ENCODE assay signal across 8 cellular contexts in genomic region chr17:28951991-28952975, GRCh38. TPM values are rescaled to one million over a fixed set of nuclear protein-coding genes. Genes with fewer than 3 reads are reported as not detected.
DNase-seq lines count a peak whose midpoint lies in the region; ATAC-seq, FAIRE-seq and TF ChIP-seq lines count a peak whose summit lies in the region.

No MANE protein-coding gene starts in this region.

- peak; percentile 58 for ATAC-seq in GM21447 (IDR thresholded peaks at IDR 0.05; ENCODE audit: unreplicated experiment)

- H3K36me3 ChIP-seq in HUES48 (ENCODE audit: control insufficient read depth, insufficient read depth, low read length) (peaks cover 14% of the 10 kb centered on the region), NT2/D1 (ENCODE audit: insufficient read depth, insufficient read length, low read length) (peaks cover 8% of the 10 kb centered on the region)

- DNase-seq in D721Med (ENCODE audit: insufficient read length, low spot score) (no peak), NT2/D1 (ENCODE audit: low read depth, low spot score) (peak; percentile 95), endothelial cell (ENCODE audit: low spot score) (peak; percentile 85), mesenteric fat pad (ENCODE audit: low spot score) (peak; percentile 97)
- DNase-seq in activated CD8-positive, alpha-beta memory T cell treated with anti-CD3 and anti-CD28 coated beads, Interleukin-2, amount 50 U/mL, for 24 hours (ENCODE audit: extremely low read depth): peak; percentile 90
- peak; percentile 86 for DNase-seq in stimulated activated CD8-positive, alpha-beta memory T cell treated with anti-CD3 and anti-CD28 coated beads, Interleukin-15, amount 100 ng/mL, for 1 hour (ENCODE audit: low read depth)

- H3K36me3 Mint-ChIP-seq in endothelial cell (ENCODE audit: low read depth, unreplicated experiment): peaks cover 18% of the 10 kb centered on the region

- no peaks in the 10 kb centered on the region for H3K9me3 Mint-ChIP-seq in endothelial cell (ENCODE audit: unreplicated experiment)

- no peak overlapping the region for H3K27ac Mint-ChIP-seq in endothelial cell (ENCODE audit: unreplicated experiment)

- H3K9ac ChIP-seq in HUES48 (ENCODE audit: low read depth, low read length) (peak overlapping the region; percentile 77), NT2/D1 (ENCODE audit: insufficient read length, low read depth) (peak overlapping the region; percentile 69)

- H3K4me3 ChIP-seq in HUES48 (ENCODE audit: low read depth, low read length) (peak overlapping the region; percentile 75), NT2/D1 (ENCODE audit: insufficient read length, low read depth) (peak overlapping the region; percentile 57)

- peaks cover 11% of the 10 kb centered on the region for H3K4me1 Mint-ChIP-seq in endothelial cell (ENCODE audit: unreplicated experiment)

- H3K27me3 ChIP-seq in HUES48 (ENCODE audit: control insufficient read depth, insufficient read depth, low read length): no peaks in the 10 kb centered on the region
- H3K27me3 ChIP-seq in NT2/D1 (ENCODE audit: insufficient read depth, insufficient read length): no peaks in the 10 kb centered on the region

- H3K4me3 Mint-ChIP-seq in endothelial cell (ENCODE audit: unreplicated experiment): no peak overlapping the region

- H3K4me1 ChIP-seq in HUES48 (ENCODE audit: control insufficient read depth, insufficient read depth, low read length): peaks cover 26% of the 10 kb centered on the region
- no peaks in the 10 kb centered on the region for H3K4me1 ChIP-seq in NT2/D1 (ENCODE audit: insufficient read depth, insufficient read length)

- H3K27ac ChIP-seq in HUES48 (ENCODE audit: low read depth, low read length): peak overlapping the region; percentile 93

- FAIRE-seq in D721Med (lab: Jason Lieb, UNC): peak; percentile 93

- TF ChIP-seq CTCF in D721Med (IDR thresholded peaks at IDR 0.05; ENCODE audit: insufficient read depth, missing control alignments): peak; percentile 3
- TF ChIP-seq CTCF in endothelial cell (IDR thresholded peaks at IDR 0.05; ENCODE audit: unreplicated experiment): no peak

- H3K27me3 Mint-ChIP-seq in endothelial cell (ENCODE audit: unreplicated experiment): peaks cover 2% of the 10 kb centered on the region

- H3K9me3 ChIP-seq in HUES48 (ENCODE audit: control insufficient read depth, insufficient read depth, low read length) (no peaks in the 10 kb centered on the region), NT2/D1 (ENCODE audit: insufficient read depth, low read length) (no peaks in the 10 kb centered on the region)

RNA-seq across cellular contexts. Expression of gene PHF12, which starts 1.0 kb away (rescaled TPM):
- 56.1 TPM for total RNA-seq in endothelial cell (ENCODE audit: unreplicated experiment)
- total RNA-seq in mesenteric fat pad: 29.3 TPM

RNA-seq across cellular contexts. Expression of gene DHRS13, which starts 49.4 kb away (rescaled TPM):
- 8.2 TPM for total RNA-seq in endothelial cell (ENCODE audit: unreplicated experiment)
- total RNA-seq in mesenteric fat pad: 5.5 TPM

RNA-seq across cellular contexts. Expression of gene SEZ6, which starts 53.5 kb away (rescaled TPM):
- total RNA-seq in endothelial cell (ENCODE audit: unreplicated experiment): 0.10 TPM
- not detected for total RNA-seq in mesenteric fat pad

RNA-seq across cellular contexts. Expression of gene FLOT2, which starts 54.8 kb away (rescaled TPM):
- 156 TPM for total RNA-seq in endothelial cell (ENCODE audit: unreplicated experiment)
- total RNA-seq in mesenteric fat pad: 126 TPM
